9 cellular contexts compared by ENCODE assay signal in the genomic region with DNA sequence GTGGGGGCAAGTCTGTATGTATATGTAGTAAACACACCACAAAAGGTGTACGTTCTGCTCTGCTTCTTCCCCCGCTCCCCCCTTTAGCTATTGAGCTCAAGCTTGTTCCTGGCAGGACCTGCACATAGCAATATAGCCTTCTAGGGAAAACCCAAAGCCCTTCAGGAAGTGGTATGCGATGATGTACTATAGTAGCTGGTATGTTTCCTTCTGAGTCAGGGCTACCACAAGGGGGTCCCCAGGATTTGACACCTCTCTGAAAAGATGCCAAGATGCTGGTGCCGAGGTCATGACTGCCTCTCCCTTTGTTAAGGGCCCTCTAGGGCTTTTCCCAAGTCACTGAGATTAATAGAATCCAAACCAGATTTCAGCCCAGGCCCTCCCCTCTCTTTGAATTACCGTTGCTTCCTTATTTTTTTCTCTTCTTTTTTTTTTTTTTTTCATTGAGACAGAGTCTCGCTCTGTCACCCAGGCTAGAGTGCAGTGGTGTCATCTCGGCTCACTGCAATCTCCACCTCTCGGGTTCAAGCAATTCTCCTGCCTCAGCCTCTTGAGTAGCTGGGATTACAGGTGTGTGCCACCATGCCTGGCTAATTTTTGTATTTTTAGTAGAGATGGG.
DNase-seq lines count a peak whose midpoint lies in the region; ATAC-seq, FAIRE-seq and TF ChIP-seq lines count a peak whose summit lies in the region.
"Had no signal": no experiment of that assay in that cellular context is flagged by ENCODE, and none has a peak within 500 bp of the region (broad histone marks: within the 10 kb centered on the region; RNA-seq: fewer than 3 reads in every experiment).

No MANE protein-coding gene starts in this region.

- H3K36me3 ChIP-seq in mesendoderm (ENCODE audit: control insufficient read depth, insufficient read depth, low read length) = no peaks in the 10 kb centered on the region
- H3K36me3 ChIP-seq in pancreas = no peaks in the 10 kb centered on the region
- no peaks in the 10 kb centered on the region for H3K36me3 ChIP-seq in gastroesophageal sphincter
- H3K36me3 ChIP-seq in HAP-1 (replicated peaks) = no peaks in the 10 kb centered on the region

- no peak overlapping the region for H3K56ac ChIP-seq in mesendoderm (ENCODE audit: low read length)

- H2BK5ac ChIP-seq in mesendoderm (ENCODE audit: low read length) = no peak overlapping the region

- H3K9me3 ChIP-seq in pancreas = no peaks in the 10 kb centered on the region
- H3K9me3 ChIP-seq in gastroesophageal sphincter = peaks cover 0 to 11% (median 0%) of the 10 kb centered on the region in 3 donors
- H3K9me3 ChIP-seq in HAP-1 = no peaks in the 10 kb centered on the region

- H3K9ac ChIP-seq in mesendoderm (ENCODE audit: low read length) = no peak overlapping the region

- TF ChIP-seq CTCF in pancreas (IDR thresholded peaks at IDR 0.05) (no peak), gastroesophageal sphincter (IDR thresholded peaks at IDR 0.05) (no peak)

- WGBS in mesendoderm (ENCODE audit: extremely low coverage, insufficient coverage, low lambda C conversion rate) = no CpG with 5 or more reads among the region's 8 CpGs
- 75 to 92% methylated on average over 8 of the region's 8 CpGs for WGBS in pancreas, 2 donors
- 78% methylated on average over 3 to 8 of the region's 8 CpGs for WGBS in gastroesophageal sphincter (ENCODE audit: low coverage in 1 of 2), 2 donors

- H3K27ac Mint-ChIP-seq in activated CD4-positive, alpha-beta T cell treated with anti-CD3 and anti-CD28 coated beads, Interleukin-2, amount 10 ng/mL, durations not matched to agents 7 days and 5 days = peak overlapping the region; percentile 84

- H3K18ac ChIP-seq in mesendoderm (ENCODE audit: low read length) = no peak overlapping the region

- H3K23ac ChIP-seq in mesendoderm (ENCODE audit: low read length) = no peak overlapping the region

- H3K4me3 Mint-ChIP-seq in activated CD4-positive, alpha-beta T cell treated with anti-CD3 and anti-CD28 coated beads, Interleukin-2, amount 10 ng/mL, durations not matched to agents 7 days and 5 days = no peak overlapping the region

- H3K4me3 ChIP-seq in mesendoderm (ENCODE audit: low read length) = no peak overlapping the region
- H3K4me3 ChIP-seq in pancreas = no peak overlapping the region
- no peak overlapping the region for H3K4me3 ChIP-seq in gastroesophageal sphincter
- H3K4me3 ChIP-seq in HAP-1 = no peak overlapping the region

- DNase-seq in activated CD4-positive, alpha-beta T cell treated with anti-CD3 and anti-CD28 coated beads, Interleukin-2, amount 10 ng/mL, durations not matched to agents 7 days and 5 days = peak; percentile 62
- DNase-seq in mesendoderm (peak; percentile 44), pancreas (no peak), RPMI8226 (no peak), HAP-1 (ENCODE audit: low spot score in 2 of 2) (no peak)

- peaks cover 50% of the 10 kb centered on the region for H3K36me3 Mint-ChIP-seq in activated CD4-positive, alpha-beta T cell treated with anti-CD3 and anti-CD28 coated beads, Interleukin-2, amount 10 ng/mL, durations not matched to agents 7 days and 5 days (ENCODE audit: low read depth)

- H4K5ac ChIP-seq in mesendoderm (ENCODE audit: low read length) = no peak overlapping the region

- no peak overlapping the region for H4K8ac ChIP-seq in mesendoderm (ENCODE audit: low read depth, low read length)

- H3K79me1 ChIP-seq in mesendoderm (ENCODE audit: low read length) = no peaks in the 10 kb centered on the region

- intact Hi-C loops in pancreas (cut with DNase I) = no loop called here

- no peak overlapping the region for H3K27ac ChIP-seq in mesendoderm (ENCODE audit: low read depth, low read length)
- no peak overlapping the region for H3K27ac ChIP-seq in pancreas
- H3K27ac ChIP-seq in gastroesophageal sphincter = no peak overlapping the region
- H3K27ac ChIP-seq: epithelial cell of prostate had no signal

- ATAC-seq in GM18511 (IDR thresholded peaks at IDR 0.05; ENCODE audit: unreplicated experiment) (peak; percentile 95), HG02885 (IDR thresholded peaks at IDR 0.05; ENCODE audit: poor library complexity, unreplicated experiment) (peak; percentile 87), pancreas (no peak), gastroesophageal sphincter (no peak)

- in situ Hi-C loops in HAP-1 (cut with MboI; ENCODE audit: low sequenced_read_pairs) = no loop called here

- H3K4ac ChIP-seq in mesendoderm (ENCODE audit: low read depth, low read length) = no peak overlapping the region

- no peak for TF ChIP-seq EP300 in gastroesophageal sphincter (IDR thresholded peaks at IDR 0.05)

- no peak for FAIRE-seq in pancreas (lab: Jason Lieb, UNC)

- no peak for TF ChIP-seq POLR2A in gastroesophageal sphincter (IDR thresholded peaks at IDR 0.05)

- no peaks in the 10 kb centered on the region for H3K79me2 ChIP-seq in mesendoderm (ENCODE audit: control insufficient read depth, insufficient read depth, low read length)

- no peak overlapping the region for H2AK5ac ChIP-seq in mesendoderm (ENCODE audit: low read length)

- CTCF ChIA-PET in activated CD4-positive, alpha-beta T cell treated with anti-CD3 and anti-CD28 coated beads, Interleukin-2, amount 10 ng/mL, durations not matched to agents 7 days and 5 days (lab: Charles Lee) = interaction anchor here (0.6 to 13.5 kb wide), 6 partner anchors 11 to 941 kb away, joined by 3 to 132 read pairs (median 10); no protein-coding TSS in a partner anchor

- H2BK120ac ChIP-seq in mesendoderm (ENCODE audit: low read depth, low read length) = no peak overlapping the region

- H3K4me1 Mint-ChIP-seq in activated CD4-positive, alpha-beta T cell treated with anti-CD3 and anti-CD28 coated beads, Interleukin-2, amount 10 ng/mL, durations not matched to agents 7 days and 5 days = peaks cover 82% of the 10 kb centered on the region

- H3K9me3 Mint-ChIP-seq in activated CD4-positive, alpha-beta T cell treated with anti-CD3 and anti-CD28 coated beads, Interleukin-2, amount 10 ng/mL, durations not matched to agents 7 days and 5 days = peaks cover 38% of the 10 kb centered on the region

- no peak overlapping the region for H2BK15ac ChIP-seq in mesendoderm (replicated peaks; ENCODE audit: low read depth)

- no peaks in the 10 kb centered on the region for H3K27me3 Mint-ChIP-seq in activated CD4-positive, alpha-beta T cell treated with anti-CD3 and anti-CD28 coated beads, Interleukin-2, amount 10 ng/mL, durations not matched to agents 7 days and 5 days

- POLR2A ChIA-PET in activated CD4-positive, alpha-beta T cell treated with anti-CD3 and anti-CD28 coated beads, Interleukin-2, amount 10 ng/mL, durations not matched to agents 7 days and 5 days (lab: Charles Lee) = interaction anchor here (1.1 kb wide), 1 partner anchor 14 kb away, joined by 3 read pairs; no protein-coding TSS in a partner anchor

- H3K27me3 ChIP-seq in mesendoderm (ENCODE audit: insufficient read depth, low read length, poor library complexity) (no peaks in the 10 kb centered on the region), pancreas (no peaks in the 10 kb centered on the region), gastroesophageal sphincter (no peaks in the 10 kb centered on the region), HAP-1 (ENCODE audit: low read depth) (no peaks in the 10 kb centered on the region)

- H3K4me1 ChIP-seq in mesendoderm (ENCODE audit: control insufficient read depth, low read depth, low read length) (no peaks in the 10 kb centered on the region), pancreas (no peaks in the 10 kb centered on the region), gastroesophageal sphincter (no peaks in the 10 kb centered on the region), HAP-1 (no peaks in the 10 kb centered on the region)

- H3K4me2 ChIP-seq in mesendoderm (ENCODE audit: low read length) = no peak overlapping the region

Comparison
In these comparisons a context has a peak if more than half of its experiments do, and no peak if none do; other contexts are left out.
1. ATAC-seq: peak in GM18511 (single experiment) and HG02885 (single experiment); none in pancreas (0 of 4) and gastroesophageal sphincter (single experiment).
2. DNase-seq: peak in activated CD4-positive, alpha-beta T cell treated with anti-CD3 and anti-CD28 coated beads, Interleukin-2, amount 10 ng/mL, durations not matched to agents 7 days and 5 days (single experiment) and mesendoderm (single experiment); none in pancreas (0 of 6), RPMI8226 (single experiment) and HAP-1 (0 of 2).